ENCODE assay signal across 18 cellular contexts in genomic region chr1:66267211-66267940, GRCh38.
DNase-seq lines count a peak whose midpoint lies in the region; ATAC-seq, FAIRE-seq and TF ChIP-seq lines count a peak whose summit lies in the region.
"Had no signal": no experiment of that assay in that cellular context is flagged by ENCODE, and none has a peak within 500 bp of the region (broad histone marks: within the 10 kb centered on the region; RNA-seq: fewer than 3 reads in every experiment).

No MANE protein-coding gene starts in this region.

- intact Hi-C loops in OCI-LY7 (cut with micrococcal nuclease; ENCODE audit: unreplicated experiment) (no loop called here), esophagus squamous epithelium (cut with DNase I) (no loop called here)

- H3K23ac ChIP-seq in neuronal stem cell (ENCODE audit: low read depth, low read length, poor library complexity), result no peak overlapping the region

- H3K79me1 ChIP-seq in neuronal stem cell (ENCODE audit: low read depth, low read length), result no peaks in the 10 kb centered on the region

- TF ChIP-seq POLR2A in H54 (IDR thresholded peaks at IDR 0.05; ENCODE audit: low read depth, low read length), result no peak
- TF ChIP-seq POLR2A in esophagus squamous epithelium (IDR thresholded peaks at IDR 0.05), result no peak

- no peaks in the 10 kb centered on the region for H3K9me3 ChIP-seq in OCI-LY7 (ENCODE audit: low read length)
- no peaks in the 10 kb centered on the region for H3K9me3 ChIP-seq in esophagus squamous epithelium
- H3K9me3 ChIP-seq in neuronal stem cell (replicated peaks in 1 of 2; ENCODE audit: control insufficient read depth in 2 of 2, insufficient read depth in 1 of 2, low read depth in 1 of 2, low read length in 2 of 2), result no peaks in the 10 kb centered on the region
- H3K9me3 ChIP-seq: BLaER1 treated with 17β-estradiol and CSF1 and Interleukin-3, amounts not matched to agents 10 nM and 100 nM; suprapubic skin had no signal

- DNase-seq in H54 (ENCODE audit: insufficient read length, low spot score), result no peak
- no peak for DNase-seq in OCI-LY7 (ENCODE audit: low spot score)
- DNase-seq in esophagus squamous epithelium (lab: John Stamatoyannopoulos, UW), result no peak
- peak; percentile 46 for DNase-seq in pulmonary artery endothelial cell (ENCODE audit: low read depth, low spot score)
- DNase-seq in neuronal stem cell (ENCODE audit: low spot score), result no peak
- no peak for DNase-seq in ecto neural progenitor cell (ENCODE audit: low spot score)
- DNase-seq: activated CD4-positive, alpha-beta T cell treated with anti-CD3 and anti-CD28 coated beads, Interleukin-2, amount 50 U/mL, for 1 hour; activated T-cell treated with anti-CD3 and anti-CD28 coated beads, Interleukin-2, amount 50 U/mL, for 1 hour; DMS79; Kasumi-1; NCI-H1694; NCI-H510A; stimulated activated CD4-positive, alpha-beta T cell treated with anti-CD3 and anti-CD28 coated beads, Interleukin-15, amount 100 ng/mL, for 24 hours; T-helper 2 cell had no signal

- H4K20me1 ChIP-seq in OCI-LY7 (ENCODE audit: insufficient read depth, low read length), result no peaks in the 10 kb centered on the region
- H4K20me1 ChIP-seq: BLaER1 treated with 17β-estradiol and CSF1 and Interleukin-3, amounts not matched to agents 10 nM and 100 nM had no signal

- no peak overlapping the region for H2BK12ac ChIP-seq in neuronal stem cell (ENCODE audit: low read length)

- H2AFZ ChIP-seq in OCI-LY7 (ENCODE audit: low read length) (peak overlapping the region; percentile 25; the same call in 1 of the 2 replicates), neuronal stem cell (ENCODE audit: low read length) (no peak overlapping the region)

- no peaks in the 10 kb centered on the region for H3K27me3 ChIP-seq in esophagus squamous epithelium
- no peaks in the 10 kb centered on the region for H3K27me3 ChIP-seq in neuronal stem cell (ENCODE audit: control insufficient read depth in 3 of 3, insufficient read depth in 3 of 3, low read depth in 1 of 3, low read length in 3 of 3)
- H3K27me3 ChIP-seq: BLaER1 treated with 17β-estradiol and CSF1 and Interleukin-3, amounts not matched to agents 10 nM and 100 nM; suprapubic skin had no signal

- H3K4me3 ChIP-seq in OCI-LY7 (ENCODE audit: low read depth, low read length, poor library complexity, severe bottlenecking) (no peak overlapping the region), esophagus squamous epithelium (no peak overlapping the region), neuronal stem cell (ENCODE audit: low read length in 2 of 2) (no peak overlapping the region)
- H3K4me3 ChIP-seq: BLaER1 treated with 17β-estradiol and CSF1 and Interleukin-3, amounts not matched to agents 10 nM and 100 nM; suprapubic skin had no signal

- H2BK120ac ChIP-seq in neuronal stem cell (ENCODE audit: low read depth, low read length), result no peak overlapping the region

- no peaks in the 10 kb centered on the region for H3K36me3 ChIP-seq in OCI-LY7 (ENCODE audit: insufficient read depth, low read length)
- no peaks in the 10 kb centered on the region for H3K36me3 ChIP-seq in esophagus squamous epithelium
- H3K36me3 ChIP-seq in neuronal stem cell (replicated peaks in 1 of 2; ENCODE audit: control insufficient read depth in 2 of 2, insufficient read depth in 2 of 2, low read length in 2 of 2), result no peaks in the 10 kb centered on the region
- H3K36me3 ChIP-seq: BLaER1 treated with 17β-estradiol and CSF1 and Interleukin-3, amounts not matched to agents 10 nM and 100 nM; suprapubic skin had no signal

- H3K4ac ChIP-seq in neuronal stem cell (ENCODE audit: low read length), result no peak overlapping the region

- ATAC-seq in esophagus mucosa (no peak), GM21723 (IDR thresholded peaks at IDR 0.05; ENCODE audit: unreplicated experiment) (no peak)

- no peak overlapping the region for H3K9ac ChIP-seq in neuronal stem cell (ENCODE audit: low read depth, low read length, poor library complexity)
- H3K9ac ChIP-seq: BLaER1 treated with 17β-estradiol and CSF1 and Interleukin-3, amounts not matched to agents 10 nM and 100 nM had no signal

- CTCF ChIA-PET in OCI-LY7 (lab: Charles Lee; ENCODE audit: unreplicated experiment), result no interaction called here

- no peak overlapping the region for H2BK15ac ChIP-seq in neuronal stem cell (ENCODE audit: low read length)

- POLR2A ChIA-PET in OCI-LY7 (lab: Charles Lee), result interaction anchor here (0.7 to 2.3 kb wide), 7 partner anchors 10 to 179 kb away, joined by 3 to 5 read pairs (median 3); no protein-coding TSS in a partner anchor

- no peaks in the 10 kb centered on the region for H3K9me2 ChIP-seq in OCI-LY7 (ENCODE audit: insufficient read depth, low read length)

- H3K27ac ChIP-seq in OCI-LY7 (ENCODE audit: low read depth, low read length, poor library complexity, severe bottlenecking) (no peak overlapping the region), esophagus squamous epithelium (peak overlapping the region in 3 of 4 donors; percentile 33 to 53 (median 48)), neuronal stem cell (replicated peaks; ENCODE audit: low read length) (no peak overlapping the region)
- H3K27ac ChIP-seq: BLaER1 treated with 17β-estradiol and CSF1 and Interleukin-3, amounts not matched to agents 10 nM and 100 nM; suprapubic skin had no signal

- no peak overlapping the region for H3K14ac ChIP-seq in neuronal stem cell (ENCODE audit: low read length)

- H4K91ac ChIP-seq in neuronal stem cell (ENCODE audit: low read depth, low read length, poor library complexity), result no peak overlapping the region

- TF ChIP-seq CTCF in OCI-LY7 (conservative IDR thresholded peaks at IDR 0.05; ENCODE audit: low read length), result no peak
- TF ChIP-seq CTCF in esophagus squamous epithelium (IDR thresholded peaks at IDR 0.05), result no peak

- FAIRE-seq in H54 (lab: Jason Lieb, UNC), result peak; percentile 20

- H4K8ac ChIP-seq in neuronal stem cell (ENCODE audit: low read depth, low read length), result no peak overlapping the region

- H3K79me2 ChIP-seq in OCI-LY7 (ENCODE audit: insufficient read depth, low read depth, low read length), result no peaks in the 10 kb centered on the region

- H3K4me2 ChIP-seq in OCI-LY7 (ENCODE audit: low read length) (no peak overlapping the region), neuronal stem cell (ENCODE audit: insufficient read depth, low read length, poor library complexity, severe bottlenecking) (no peak overlapping the region)
- H3K4me2 ChIP-seq: BLaER1 treated with 17β-estradiol and CSF1 and Interleukin-3, amounts not matched to agents 10 nM and 100 nM had no signal

- H2AK5ac ChIP-seq in neuronal stem cell (ENCODE audit: low read depth, low read length), result no peak overlapping the region

- BruUV-seq in OCI-LY7 (replicated peaks; lab: Mats Ljungman, UMichigan), result no TSS peak

- no peak overlapping the region for H3K18ac ChIP-seq in neuronal stem cell (ENCODE audit: low read length)

- peaks cover 24% of the 10 kb centered on the region for H3K4me1 ChIP-seq in OCI-LY7 (ENCODE audit: insufficient read depth, low read length, poor library complexity, severe bottlenecking)
- H3K4me1 ChIP-seq in esophagus squamous epithelium, result peaks cover 19 to 44% (median 35%) of the 10 kb centered on the region in 3 donors
- H3K4me1 ChIP-seq in neuronal stem cell (ENCODE audit: control insufficient read depth in 2 of 2, insufficient read depth in 1 of 2, low read depth in 1 of 2, low read length in 2 of 2), result peaks cover 7 to 25% of the 10 kb centered on the region in 2 donors

- WGBS in esophagus squamous epithelium, 2 donors, result 57 to 62% methylated on average over 7 of the region's 7 CpGs
- WGBS in neuronal stem cell (ENCODE audit: extremely low coverage in 2 of 2, insufficient read length in 2 of 2, insufficient replicate concordance in 1 of 2), 2 donors, result no CpG with 5 or more reads among the region's 7 CpGs

- H2BK5ac ChIP-seq in neuronal stem cell (ENCODE audit: low read length), result no peak overlapping the region

Comparison
In these comparisons a context has a peak if more than half of its experiments do, and no peak if none do; other contexts are left out.
1. H3K27ac ChIP-seq: peak in esophagus squamous epithelium (3 of 4); none in OCI-LY7 (single experiment) and neuronal stem cell (single experiment).